Comparison of ENCODE assay signal across 9 cellular contexts in genomic region chr19:38974599-38975213, GRCh38. TPM values are rescaled to one million over a fixed set of nuclear protein-coding genes. Genes with fewer than 3 reads are reported as not detected.
DNase-seq lines count a peak whose midpoint lies in the region; ATAC-seq and TF ChIP-seq lines count a peak whose summit lies in the region.
"Had no signal": no experiment of that assay in that cellular context is flagged by ENCODE, and none has a peak within 500 bp of the region (broad histone marks: within the 10 kb centered on the region; RNA-seq: fewer than 3 reads in every experiment).

No MANE protein-coding gene starts in this region.

- H3K4me1 Mint-ChIP-seq in neural crest cell, result peaks cover 26% of the 10 kb centered on the region

- peak overlapping the region; percentile 75 for H3K4me3 ChIP-seq in AG04449 (ENCODE audit: low read depth, low read length)
- H3K4me3 ChIP-seq in PC-9, result peak overlapping the region; percentile 57; the same call in 1 of the 2 replicates
- H3K4me3 ChIP-seq in epithelial cell of esophagus (ENCODE audit: low read length), result peak overlapping the region; percentile 58

- H3K27ac Mint-ChIP-seq in neural crest cell (ENCODE audit: unreplicated experiment), result peak overlapping the region; percentile 93

- H3K79me2 ChIP-seq in PC-9 (ENCODE audit: low read depth), result no peaks in the 10 kb centered on the region

- no peak for DNase-seq in AG04449 (ENCODE audit: low read depth, low spot score)
- DNase-seq in PC-9, result no peak
- DNase-seq in epithelial cell of esophagus (ENCODE audit: low read depth), result no peak
- no peak for DNase-seq in neural crest cell (ENCODE audit: low read depth, low spot score)
- no peak for DNase-seq in GOT3 (lab: John Stamatoyannopoulos, UW)
- no peak for DNase-seq in stimulated activated CD4-positive, alpha-beta T cell treated with anti-CD3 and anti-CD28 coated beads, Interleukin-4, amount 100 ng/mL, for 1 hour
- DNase-seq in NCI-H1105 treated with DMSO at 0.1 percent for 48 hours (lab: John Stamatoyannopoulos, UW), result no peak
- DNase-seq: activated CD4-positive, alpha-beta T cell treated with anti-CD3 and anti-CD28 coated beads, Interleukin-2, amount 50 U/mL, for 1 hour had no signal

- no peaks in the 10 kb centered on the region for H3K9me3 ChIP-seq in PC-9 (ENCODE audit: insufficient read depth, low read depth)

- ATAC-seq in GM21447 (IDR thresholded peaks at IDR 0.05; ENCODE audit: unreplicated experiment), result no peak

- H3K27ac ChIP-seq in PC-9, result no peak overlapping the region

- POLR2A ChIA-PET in AG04449 (lab: Yijun Ruan, JAX) (no interaction called here), PC-9 (lab: Charles Lee; ENCODE audit: unreplicated experiment) (no interaction called here)

- 0 out of 2 replicates have a peak, but pooled peaks cover 5% of the 10 kb centered on the region for H3K27me3 ChIP-seq in PC-9 (ENCODE audit: insufficient read depth, low read depth)

- no peaks in the 10 kb centered on the region for H3K4me1 ChIP-seq in PC-9 (replicated peaks; ENCODE audit: insufficient read depth)

- TF ChIP-seq CTCF in AG04449 (IDR thresholded peaks at IDR 0.05; ENCODE audit: insufficient read depth, low read length, missing control alignments), result no peak
- TF ChIP-seq CTCF in PC-9 (conservative IDR thresholded peaks at IDR 0.05), result no peak
- no peak for TF ChIP-seq CTCF in epithelial cell of esophagus (IDR thresholded peaks at IDR 0.05; ENCODE audit: insufficient read depth, low read depth, low read length, missing control alignments)
- peak; percentile 33 for TF ChIP-seq CTCF in neural crest cell (conservative IDR thresholded peaks at IDR 0.05)

- H3K4me3 Mint-ChIP-seq in neural crest cell, result peak overlapping the region; percentile 97

- CTCF ChIA-PET in AG04449 (lab: Yijun Ruan, JAX), result interaction anchor here (1.0 to 5.8 kb wide), 6 partner anchors 12 to 76 kb away, joined by 3 to 39 read pairs (median 4); partner anchors contain the start of genes MRPS12 and SARS2
- CTCF ChIA-PET in PC-9 (lab: Charles Lee), result no interaction called here

- no TSS peak for BruUV-seq in PC-9 (replicated peaks; lab: Mats Ljungman, UMichigan)

- peak overlapping the region; percentile 70; the same call in 1 of the 2 replicates for H2AFZ ChIP-seq in PC-9

- no peaks in the 10 kb centered on the region for H3K36me3 ChIP-seq in PC-9 (ENCODE audit: low read depth)

- H3K9me2 ChIP-seq in PC-9 (ENCODE audit: insufficient read depth), result no peaks in the 10 kb centered on the region

- peaks cover 5% of the 10 kb centered on the region for H3K27me3 Mint-ChIP-seq in neural crest cell (ENCODE audit: low read depth)

- H3K9me3 Mint-ChIP-seq in neural crest cell, result no peaks in the 10 kb centered on the region

- H4K20me1 ChIP-seq in PC-9 (ENCODE audit: insufficient read depth), result no peaks in the 10 kb centered on the region

- H3F3A ChIP-seq in PC-9 (ENCODE audit: insufficient read depth, low read depth), result peaks cover 17% of the 10 kb centered on the region; the same call in 1 of the 2 replicates

- no peaks in the 10 kb centered on the region for H3K36me3 Mint-ChIP-seq in neural crest cell (ENCODE audit: low read depth)

- peak overlapping the region; percentile 81 for H3K4me2 ChIP-seq in PC-9

- intact Hi-C loops in PC-9 (cut with micrococcal nuclease; ENCODE audit: unreplicated experiment), result loop anchor here (5.0 kb wide), 1 partner anchor 58 kb away; the partner anchor contains the start of gene FBXO27

RNA-seq across cellular contexts. Expression of gene FBXO17, which starts 0.8 kb away (rescaled TPM):
- 8.1 and 11.1 TPM in 2 replicates for total RNA-seq in PC-9 (2021)
- 29.8 and 30.9 TPM in 2 replicates for total RNA-seq in neural crest cell

RNA-seq across cellular contexts. Expression of gene MRPS12, which starts 44.0 kb away (rescaled TPM):
- total RNA-seq in PC-9 (2021) (77.6 and 84.8 TPM in 2 replicates), neural crest cell (34.4 and 38.5 TPM in 2 replicates)

RNA-seq across cellular contexts. Expression of gene SARS2, which starts 44.1 kb away (rescaled TPM):
- total RNA-seq in PC-9 (2021), result 33.7 and 34.9 TPM in 2 replicates
- 54.1 and 58.5 TPM in 2 replicates for total RNA-seq in neural crest cell

RNA-seq across cellular contexts. Expression of gene FBXO27, which starts 57.6 kb away (rescaled TPM):
- total RNA-seq in PC-9 (2021) (48.5 and 88.9 TPM in 2 replicates), neural crest cell (4.9 and 6.8 TPM in 2 replicates)
